1 cellular context compared by ENCODE assay signal in the genomic region with DNA sequence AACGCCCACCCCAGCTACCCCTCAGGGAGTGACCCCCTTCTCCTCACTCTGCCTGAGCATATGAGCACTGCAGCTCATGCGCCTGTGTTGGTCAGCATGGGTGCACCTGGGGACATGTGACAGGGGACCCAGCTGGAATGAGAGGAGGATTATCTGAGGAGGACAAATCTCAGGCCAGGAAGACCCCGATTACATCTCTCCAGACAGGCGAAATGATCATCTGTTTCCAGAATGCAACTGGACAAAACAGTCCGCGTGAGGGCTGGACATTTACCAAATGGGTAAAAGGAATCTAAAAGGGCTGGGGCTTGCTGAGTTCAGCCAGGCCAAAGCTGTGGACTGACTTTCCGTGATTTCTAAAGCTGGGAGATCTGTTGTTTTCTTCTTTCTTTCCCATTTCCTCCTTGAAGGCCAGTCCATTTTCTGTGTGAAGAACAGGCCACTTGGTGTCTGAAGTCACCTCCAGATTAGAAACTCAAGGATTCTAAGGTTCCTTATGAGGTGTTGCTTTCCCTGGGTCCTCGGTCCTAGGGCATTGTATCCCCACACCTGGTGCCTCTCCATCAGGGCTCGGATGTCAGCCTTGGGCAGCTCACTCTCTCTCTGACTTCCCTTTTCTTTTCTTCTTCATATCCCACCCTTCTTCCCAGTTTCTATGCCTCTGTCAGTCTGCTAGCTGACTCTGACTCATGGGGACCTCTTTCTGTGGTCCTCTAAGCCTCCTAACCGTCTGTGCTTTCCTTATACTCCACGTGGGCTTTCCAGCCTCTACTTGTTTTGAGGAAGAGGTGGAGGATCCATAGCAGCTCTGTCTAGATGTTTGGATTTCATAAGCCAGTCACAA.
TF ChIP-seq lines count a peak whose summit lies in the region.

No MANE protein-coding gene starts in this region.

TF ChIP-seq in HepG2, 621 proteins besides CTCF, POLR2A, EP300 and RAD21 (continues in another document):
- no peak for TF ChIP-seq ZNF546 (CRISPR knock-in tag; conservative IDR thresholded peaks at IDR 0.05)
- TF ChIP-seq NRL (CRISPR knock-in tag; IDR thresholded peaks at IDR 0.05; ENCODE audit: borderline replicate concordance) = no peak
- TF ChIP-seq SATB2 (CRISPR knock-in tag; IDR thresholded peaks at IDR 0.05) = no peak
- no peak for TF ChIP-seq ZNF746 (CRISPR knock-in tag; IDR thresholded peaks at IDR 0.05)
- 0 out of 2 replicates have a peak, but pooled peaks have one; percentile 16 for TF ChIP-seq ZNF782 (CRISPR knock-in tag; IDR thresholded peaks at IDR 0.05; ENCODE audit: borderline replicate concordance)
- TF ChIP-seq SETDB1 (CRISPR knock-in tag; IDR thresholded peaks at IDR 0.05; ENCODE audit: borderline replicate concordance) = 0 out of 2 replicates have a peak, but pooled peaks have one; percentile 65
- TF ChIP-seq, protein P1, sequence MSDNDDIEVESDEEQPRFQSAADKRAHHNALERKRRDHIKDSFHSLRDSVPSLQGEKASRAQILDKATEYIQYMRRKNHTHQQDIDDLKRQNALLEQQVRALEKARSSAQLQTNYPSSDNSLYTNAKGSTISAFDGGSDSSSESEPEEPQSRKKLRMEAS (IDR thresholded peaks at IDR 0.05) = 0 out of 2 replicates have a peak, but pooled peaks have one; percentile 8
- TF ChIP-seq, protein P2, sequence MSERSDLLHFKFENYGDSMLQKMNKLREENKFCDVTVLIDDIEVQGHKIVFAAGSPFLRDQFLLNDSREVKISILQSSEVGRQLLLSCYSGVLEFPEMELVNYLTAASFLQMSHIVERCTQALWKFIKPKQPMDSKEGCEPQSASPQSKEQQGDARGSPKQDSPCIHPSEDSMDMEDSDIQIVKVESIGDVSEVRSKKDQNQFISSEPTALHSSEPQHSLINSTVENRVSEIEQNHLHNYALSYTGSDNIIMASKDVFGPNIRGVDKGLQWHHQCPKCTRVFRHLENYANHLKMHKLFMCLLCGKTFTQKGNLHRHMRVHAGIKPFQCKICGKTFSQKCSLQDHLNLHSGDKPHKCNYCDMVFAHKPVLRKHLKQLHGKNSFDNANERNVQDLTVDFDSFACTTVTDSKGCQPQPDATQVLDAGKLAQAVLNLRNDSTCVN (CRISPR knock-in tag; IDR thresholded peaks at IDR 0.05; ENCODE audit: borderline replicate concordance) = no peak
- TF ChIP-seq ZFP36L1 (CRISPR knock-in tag; IDR thresholded peaks at IDR 0.05) = no peak
- TF ChIP-seq ZFP41 (CRISPR knock-in tag; IDR thresholded peaks at IDR 0.05; ENCODE audit: borderline replicate concordance) = 0 out of 2 replicates have a peak, but pooled peaks have one; percentile 57
- no peak for TF ChIP-seq MTA1 (CRISPR knock-in tag; IDR thresholded peaks at IDR 0.05; ENCODE audit: borderline replicate concordance)
- TF ChIP-seq TAF15 (IDR thresholded peaks at IDR 0.05; ENCODE audit: low read depth, low read length, poor library complexity, severe bottlenecking) = no peak
- no peak for TF ChIP-seq LCORL (IDR thresholded peaks at IDR 0.05)
- peak; percentile 6; the same call in 1 of the 2 replicates for TF ChIP-seq LCORL (CRISPR knock-in tag; IDR thresholded peaks at IDR 0.05)
- TF ChIP-seq CBX5 (CRISPR knock-in tag; IDR thresholded peaks at IDR 0.05; ENCODE audit: borderline replicate concordance) = no peak
- TF ChIP-seq, protein P3, sequence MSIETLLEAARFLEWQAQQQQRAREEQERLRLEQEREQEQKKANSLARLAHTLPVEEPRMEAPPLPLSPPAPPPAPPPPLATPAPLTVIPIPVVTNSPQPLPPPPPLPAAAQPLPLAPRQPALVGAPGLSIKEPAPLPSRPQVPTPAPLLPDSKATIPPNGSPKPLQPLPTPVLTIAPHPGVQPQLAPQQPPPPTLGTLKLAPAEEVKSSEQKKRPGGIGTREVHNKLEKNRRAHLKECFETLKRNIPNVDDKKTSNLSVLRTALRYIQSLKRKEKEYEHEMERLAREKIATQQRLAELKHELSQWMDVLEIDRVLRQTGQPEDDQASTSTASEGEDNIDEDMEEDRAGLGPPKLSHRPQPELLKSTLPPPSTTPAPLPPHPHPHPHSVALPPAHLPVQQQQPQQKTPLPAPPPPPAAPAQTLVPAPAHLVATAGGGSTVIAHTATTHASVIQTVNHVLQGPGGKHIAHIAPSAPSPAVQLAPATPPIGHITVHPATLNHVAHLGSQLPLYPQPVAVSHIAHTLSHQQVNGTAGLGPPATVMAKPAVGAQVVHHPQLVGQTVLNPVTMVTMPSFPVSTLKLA (IDR thresholded peaks at IDR 0.05) = 0 out of 2 replicates have a peak, but pooled peaks have one; percentile 27
- no peak for TF ChIP-seq FOXC1 (CRISPR knock-in tag; IDR thresholded peaks at IDR 0.05; ENCODE audit: borderline replicate concordance)
- TF ChIP-seq ZFYVE20 (CRISPR knock-in tag; IDR thresholded peaks at IDR 0.05; ENCODE audit: borderline replicate concordance, low read depth) = no peak
- no peak for TF ChIP-seq NCOR1 (IDR thresholded peaks at IDR 0.05; ENCODE audit: borderline replicate concordance, low read length)
- no peak for TF ChIP-seq MXD4 (CRISPR knock-in tag; IDR thresholded peaks at IDR 0.05)
- 0 out of 2 replicates have a peak, but pooled peaks have one; percentile 49 for TF ChIP-seq KDM3A (CRISPR knock-in tag; IDR thresholded peaks at IDR 0.05; ENCODE audit: low read depth)
- TF ChIP-seq FOXP1 (IDR thresholded peaks at IDR 0.05) = no peak
- TF ChIP-seq FOXP1 (CRISPR knock-in tag; IDR thresholded peaks at IDR 0.05) = no peak
- TF ChIP-seq, protein P4, sequence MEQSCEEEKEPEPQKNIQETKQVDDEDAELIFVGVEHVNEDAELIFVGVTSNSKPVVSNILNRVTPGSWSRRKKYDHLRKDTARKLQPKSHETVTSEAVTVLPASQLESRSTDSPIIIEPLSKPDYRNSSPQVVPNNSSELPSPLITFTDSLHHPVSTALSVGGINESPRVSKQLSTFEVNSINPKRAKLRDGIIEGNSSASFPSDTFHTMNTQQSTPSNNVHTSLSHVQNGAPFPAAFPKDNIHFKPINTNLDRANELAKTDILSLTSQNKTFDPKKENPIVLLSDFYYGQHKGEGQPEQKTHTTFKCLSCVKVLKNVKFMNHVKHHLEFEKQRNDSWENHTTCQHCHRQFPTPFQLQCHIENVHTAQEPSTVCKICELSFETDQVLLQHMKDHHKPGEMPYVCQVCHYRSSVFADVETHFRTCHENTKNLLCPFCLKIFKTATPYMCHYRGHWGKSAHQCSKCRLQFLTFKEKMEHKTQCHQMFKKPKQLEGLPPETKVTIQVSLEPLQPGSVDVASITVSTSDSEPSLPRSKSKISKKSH (CRISPR knock-in tag; IDR thresholded peaks at IDR 0.05; ENCODE audit: borderline replicate concordance) = no peak
- TF ChIP-seq, protein P5, sequence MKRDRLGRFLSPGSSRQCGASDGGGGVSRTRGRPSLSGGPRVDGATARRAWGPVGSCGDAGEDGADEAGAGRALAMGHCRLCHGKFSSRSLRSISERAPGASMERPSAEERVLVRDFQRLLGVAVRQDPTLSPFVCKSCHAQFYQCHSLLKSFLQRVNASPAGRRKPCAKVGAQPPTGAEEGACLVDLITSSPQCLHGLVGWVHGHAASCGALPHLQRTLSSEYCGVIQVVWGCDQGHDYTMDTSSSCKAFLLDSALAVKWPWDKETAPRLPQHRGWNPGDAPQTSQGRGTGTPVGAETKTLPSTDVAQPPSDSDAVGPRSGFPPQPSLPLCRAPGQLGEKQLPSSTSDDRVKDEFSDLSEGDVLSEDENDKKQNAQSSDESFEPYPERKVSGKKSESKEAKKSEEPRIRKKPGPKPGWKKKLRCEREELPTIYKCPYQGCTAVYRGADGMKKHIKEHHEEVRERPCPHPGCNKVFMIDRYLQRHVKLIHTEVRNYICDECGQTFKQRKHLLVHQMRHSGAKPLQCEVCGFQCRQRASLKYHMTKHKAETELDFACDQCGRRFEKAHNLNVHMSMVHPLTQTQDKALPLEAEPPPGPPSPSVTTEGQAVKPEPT (CRISPR knock-in tag; IDR thresholded peaks at IDR 0.05; ENCODE audit: low read depth) = no peak
- peak; percentile 53; the same call in 1 of the 2 replicates for TF ChIP-seq ZNF501 (CRISPR knock-in tag; IDR thresholded peaks at IDR 0.05)
- TF ChIP-seq CCAR2 (optimal IDR thresholded peaks at IDR 0.05; ENCODE audit: low read depth, low read length) = no peak
- TF ChIP-seq, protein P6, sequence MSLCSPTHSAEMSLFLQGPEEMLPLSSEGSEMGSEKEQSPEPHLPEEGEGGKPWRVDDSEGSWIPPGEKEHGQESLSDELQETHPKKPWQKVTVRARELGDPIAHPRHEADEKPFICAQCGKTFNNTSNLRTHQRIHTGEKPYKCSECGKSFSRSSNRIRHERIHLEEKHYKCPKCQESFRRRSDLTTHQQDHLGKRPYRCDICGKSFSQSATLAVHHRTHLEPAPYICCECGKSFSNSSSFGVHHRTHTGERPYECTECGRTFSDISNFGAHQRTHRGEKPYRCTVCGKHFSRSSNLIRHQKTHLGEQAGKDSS (CRISPR knock-in tag; IDR thresholded peaks at IDR 0.05; ENCODE audit: borderline replicate concordance, low read depth) = 0 out of 2 replicates have a peak, but pooled peaks have one; percentile 23
- TF ChIP-seq NKX3-1 (CRISPR knock-in tag; IDR thresholded peaks at IDR 0.05) = 0 out of 2 replicates have a peak, but pooled peaks have one; percentile 9
- no peak for TF ChIP-seq MZF1 (CRISPR knock-in tag; IDR thresholded peaks at IDR 0.05; ENCODE audit: borderline replicate concordance)
- peak; percentile 88 for TF ChIP-seq ZNF3 (CRISPR knock-in tag; IDR thresholded peaks at IDR 0.05)
- TF ChIP-seq WIZ (CRISPR knock-in tag; IDR thresholded peaks at IDR 0.05) = no peak
- no peak for TF ChIP-seq MYNN (CRISPR knock-in tag; IDR thresholded peaks at IDR 0.05; ENCODE audit: low read depth)
- TF ChIP-seq, protein P7, sequence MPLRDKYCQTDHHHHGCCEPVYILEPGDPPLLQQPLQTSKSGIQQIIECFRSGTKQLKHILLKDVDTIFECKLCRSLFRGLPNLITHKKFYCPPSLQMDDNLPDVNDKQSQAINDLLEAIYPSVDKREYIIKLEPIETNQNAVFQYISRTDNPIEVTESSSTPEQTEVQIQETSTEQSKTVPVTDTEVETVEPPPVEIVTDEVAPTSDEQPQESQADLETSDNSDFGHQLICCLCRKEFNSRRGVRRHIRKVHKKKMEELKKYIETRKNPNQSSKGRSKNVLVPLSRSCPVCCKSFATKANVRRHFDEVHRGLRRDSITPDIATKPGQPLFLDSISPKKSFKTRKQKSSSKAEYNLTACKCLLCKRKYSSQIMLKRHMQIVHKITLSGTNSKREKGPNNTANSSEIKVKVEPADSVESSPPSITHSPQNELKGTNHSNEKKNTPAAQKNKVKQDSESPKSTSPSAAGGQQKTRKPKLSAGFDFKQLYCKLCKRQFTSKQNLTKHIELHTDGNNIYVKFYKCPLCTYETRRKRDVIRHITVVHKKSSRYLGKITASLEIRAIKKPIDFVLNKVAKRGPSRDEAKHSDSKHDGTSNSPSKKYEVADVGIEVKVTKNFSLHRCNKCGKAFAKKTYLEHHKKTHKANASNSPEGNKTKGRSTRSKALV (CRISPR knock-in tag; IDR thresholded peaks at IDR 0.05) = peak; percentile 22; the same call in 1 of the 2 replicates
- TF ChIP-seq EED (CRISPR knock-in tag; IDR thresholded peaks at IDR 0.05) = 0 out of 2 replicates have a peak, but pooled peaks have one; percentile 16
- 0 out of 2 replicates have a peak, but pooled peaks have one; percentile 11 for TF ChIP-seq ZNF230 (CRISPR knock-in tag; IDR thresholded peaks at IDR 0.05)
- no peak for TF ChIP-seq SSRP1 (CRISPR knock-in tag; IDR thresholded peaks at IDR 0.05)
- TF ChIP-seq ZNF33B (CRISPR knock-in tag; IDR thresholded peaks at IDR 0.05) = peak; percentile 51; the same call in 1 of the 2 replicates
- no peak for TF ChIP-seq GABPB1 (CRISPR knock-in tag; IDR thresholded peaks at IDR 0.05)
- TF ChIP-seq XRCC5 (optimal IDR thresholded peaks at IDR 0.05; ENCODE audit: low read length) = peak; percentile 12
- TF ChIP-seq, protein P8, sequence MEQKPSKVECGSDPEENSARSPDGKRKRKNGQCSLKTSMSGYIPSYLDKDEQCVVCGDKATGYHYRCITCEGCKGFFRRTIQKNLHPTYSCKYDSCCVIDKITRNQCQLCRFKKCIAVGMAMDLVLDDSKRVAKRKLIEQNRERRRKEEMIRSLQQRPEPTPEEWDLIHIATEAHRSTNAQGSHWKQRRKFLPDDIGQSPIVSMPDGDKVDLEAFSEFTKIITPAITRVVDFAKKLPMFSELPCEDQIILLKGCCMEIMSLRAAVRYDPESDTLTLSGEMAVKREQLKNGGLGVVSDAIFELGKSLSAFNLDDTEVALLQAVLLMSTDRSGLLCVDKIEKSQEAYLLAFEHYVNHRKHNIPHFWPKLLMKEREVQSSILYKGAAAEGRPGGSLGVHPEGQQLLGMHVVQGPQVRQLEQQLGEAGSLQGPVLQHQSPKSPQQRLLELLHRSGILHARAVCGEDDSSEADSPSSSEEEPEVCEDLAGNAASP (CRISPR knock-in tag; IDR thresholded peaks at IDR 0.05; ENCODE audit: borderline replicate concordance) = 0 out of 2 replicates have a peak, but pooled peaks have one; percentile 20
- 0 out of 2 replicates have a peak, but pooled peaks have one; percentile 10 for TF ChIP-seq HOXA5 (CRISPR knock-in tag; IDR thresholded peaks at IDR 0.05)
- TF ChIP-seq NFKB2 (CRISPR knock-in tag; IDR thresholded peaks at IDR 0.05; ENCODE audit: borderline replicate concordance) = no peak
- TF ChIP-seq, protein P9, sequence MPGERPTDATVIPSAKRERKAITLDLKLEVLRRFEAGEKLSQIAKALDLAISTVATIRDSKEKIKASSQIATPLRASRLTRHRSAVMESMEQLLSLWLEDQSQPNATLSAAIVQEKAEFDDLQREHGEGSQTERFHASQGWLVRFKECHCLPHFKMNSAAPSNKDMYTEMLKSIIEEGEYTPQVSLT (CRISPR knock-in tag; IDR thresholded peaks at IDR 0.05; ENCODE audit: borderline replicate concordance, low read depth) = no peak
- 0 out of 2 replicates have a peak, but pooled peaks have one; percentile 15 for TF ChIP-seq ZBTB7A (CRISPR knock-in tag; IDR thresholded peaks at IDR 0.05)
- TF ChIP-seq, protein P10, sequence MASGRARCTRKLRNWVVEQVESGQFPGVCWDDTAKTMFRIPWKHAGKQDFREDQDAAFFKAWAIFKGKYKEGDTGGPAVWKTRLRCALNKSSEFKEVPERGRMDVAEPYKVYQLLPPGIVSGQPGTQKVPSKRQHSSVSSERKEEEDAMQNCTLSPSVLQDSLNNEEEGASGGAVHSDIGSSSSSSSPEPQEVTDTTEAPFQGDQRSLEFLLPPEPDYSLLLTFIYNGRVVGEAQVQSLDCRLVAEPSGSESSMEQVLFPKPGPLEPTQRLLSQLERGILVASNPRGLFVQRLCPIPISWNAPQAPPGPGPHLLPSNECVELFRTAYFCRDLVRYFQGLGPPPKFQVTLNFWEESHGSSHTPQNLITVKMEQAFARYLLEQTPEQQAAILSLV (CRISPR knock-in tag; IDR thresholded peaks at IDR 0.05; ENCODE audit: borderline replicate concordance) = no peak
- 0 out of 2 replicates have a peak, but pooled peaks have one; percentile 3 for TF ChIP-seq ZFP90 (CRISPR knock-in tag; IDR thresholded peaks at IDR 0.05; ENCODE audit: borderline replicate concordance)
- TF ChIP-seq, protein P11, sequence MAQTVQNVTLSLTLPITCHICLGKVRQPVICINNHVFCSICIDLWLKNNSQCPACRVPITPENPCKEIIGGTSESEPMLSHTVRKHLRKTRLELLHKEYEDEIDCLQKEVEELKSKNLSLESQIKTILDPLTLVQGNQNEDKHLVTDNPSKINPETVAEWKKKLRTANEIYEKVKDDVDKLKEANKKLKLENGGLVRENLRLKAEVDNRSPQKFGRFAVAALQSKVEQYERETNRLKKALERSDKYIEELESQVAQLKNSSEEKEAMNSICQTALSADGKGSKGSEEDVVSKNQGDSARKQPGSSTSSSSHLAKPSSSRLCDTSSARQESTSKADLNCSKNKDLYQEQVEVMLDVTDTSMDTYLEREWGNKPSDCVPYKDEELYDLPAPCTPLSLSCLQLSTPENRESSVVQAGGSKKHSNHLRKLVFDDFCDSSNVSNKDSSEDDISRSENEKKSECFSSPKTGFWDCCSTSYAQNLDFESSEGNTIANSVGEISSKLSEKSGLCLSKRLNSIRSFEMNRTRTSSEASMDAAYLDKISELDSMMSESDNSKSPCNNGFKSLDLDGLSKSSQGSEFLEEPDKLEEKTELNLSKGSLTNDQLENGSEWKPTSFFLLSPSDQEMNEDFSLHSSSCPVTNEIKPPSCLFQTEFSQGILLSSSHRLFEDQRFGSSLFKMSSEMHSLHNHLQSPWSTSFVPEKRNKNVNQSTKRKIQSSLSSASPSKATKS (CRISPR knock-in tag; IDR thresholded peaks at IDR 0.05) = no peak
